1 cellular context compared by ENCODE assay signal in genomic region chr16:64426131-64426666, GRCh38.
TF ChIP-seq lines count a peak whose summit lies in the region.

No MANE protein-coding gene starts in this region.

TF ChIP-seq in GM12878, 131 proteins besides CTCF, POLR2A, EP300 and RAD21 (continued from another document):
- TF ChIP-seq SMC3 (IDR thresholded peaks at IDR 0.05; ENCODE audit: borderline replicate concordance, low read length) (no peak), IKZF1 (conservative IDR thresholded peaks at IDR 0.05) (0 out of 2 replicates have a peak, but pooled peaks have one; percentile 23), RELB (IDR thresholded peaks at IDR 0.05; ENCODE audit: low read depth) (peak; percentile 35; the same call in 1 of the 2 replicates), BCL11A (IDR thresholded peaks at IDR 0.05; ENCODE audit: low read depth, low read length) (peak; percentile 11; the same call in 1 of the 2 replicates), SUZ12 (IDR thresholded peaks at IDR 0.05; ENCODE audit: unreplicated experiment) (no peak), IKZF2 (IDR thresholded peaks at IDR 0.05) (peak in 1 of 2 experiments; percentile 53; a peak in 1 of 4 replicates), MTA2 (IDR thresholded peaks at IDR 0.05; ENCODE audit: low read depth) (peak; percentile 89), RFX5 (IDR thresholded peaks at IDR 0.05; ENCODE audit: low read depth, low read length) (no peak), ZBTB40 (IDR thresholded peaks at IDR 0.05; ENCODE audit: borderline replicate concordance) (no peak), CHD4 (IDR thresholded peaks at IDR 0.05) (no peak)
- TF ChIP-seq, protein P1, sequence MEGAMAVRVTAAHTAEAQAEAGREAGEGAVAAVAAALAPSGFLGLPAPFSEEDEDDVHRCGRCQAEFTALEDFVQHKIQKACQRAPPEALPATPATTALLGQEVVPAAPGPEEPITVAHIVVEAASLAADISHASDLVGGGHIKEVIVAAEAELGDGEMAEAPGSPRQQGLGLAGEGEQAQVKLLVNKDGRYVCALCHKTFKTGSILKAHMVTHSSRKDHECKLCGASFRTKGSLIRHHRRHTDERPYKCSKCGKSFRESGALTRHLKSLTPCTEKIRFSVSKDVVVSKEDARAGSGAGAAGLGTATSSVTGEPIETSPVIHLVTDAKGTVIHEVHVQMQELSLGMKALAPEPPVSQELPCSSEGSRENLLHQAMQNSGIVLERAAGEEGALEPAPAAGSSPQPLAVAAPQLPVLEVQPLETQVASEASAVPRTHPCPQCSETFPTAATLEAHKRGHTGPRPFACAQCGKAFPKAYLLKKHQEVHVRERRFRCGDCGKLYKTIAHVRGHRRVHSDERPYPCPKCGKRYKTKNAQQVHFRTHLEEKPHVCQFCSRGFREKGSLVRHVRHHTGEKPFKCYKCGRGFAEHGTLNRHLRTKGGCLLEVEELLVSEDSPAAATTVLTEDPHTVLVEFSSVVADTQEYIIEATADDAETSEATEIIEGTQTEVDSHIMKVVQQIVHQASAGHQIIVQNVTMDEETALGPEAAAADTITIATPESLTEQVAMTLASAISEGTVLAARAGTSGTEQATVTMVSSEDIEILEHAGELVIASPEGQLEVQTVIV (IDR thresholded peaks at IDR 0.05; ENCODE audit: borderline replicate concordance, partially characterized antibody): no peak
